ENCODE assay signal across 8 cellular contexts in genomic region chr13:46893820-46894533, GRCh38. TPM values are rescaled to one million over a fixed set of nuclear protein-coding genes. Genes with fewer than 3 reads are reported as not detected.
DNase-seq lines count a peak whose midpoint lies in the region; TF ChIP-seq lines count a peak whose summit lies in the region.

No MANE protein-coding gene starts in this region.

- no peaks in the 10 kb centered on the region for H3K36me3 ChIP-seq in HEK293 (ENCODE audit: control insufficient read depth in 2 of 2, insufficient read depth in 1 of 2, low read length in 2 of 2)
- H3K36me3 ChIP-seq in liver (ENCODE audit: control insufficient read depth in 4 of 4, insufficient read depth in 3 of 4, low read depth in 1 of 4, low read length in 3 of 4): no peaks in the 10 kb centered on the region

- 2% methylated on average over 34 of the region's 34 CpGs for WGBS in liver

- peak overlapping the region; percentile 63 for H3K4me3 ChIP-seq in GM12865 (ENCODE audit: low read depth, low read length)
- peak overlapping the region; percentile 46 for H3K4me3 ChIP-seq in HEK293 (ENCODE audit: low read depth, low read length)
- H3K4me3 ChIP-seq in liver (ENCODE audit: low read depth in 1 of 3, low read length in 3 of 3): peak overlapping the region; percentile 62 to 72 (median 68)

- intact Hi-C loops in dendritic cell treated with granulocyte-macrophage colony-stimulating factor and Interleukin-4, amounts not matched to agents 40 ng/mL and 50 ng/mL, for 4 days (cut with micrococcal nuclease): loop anchor here (5.0 kb wide), 1 partner anchor 62 kb away; no protein-coding TSS in a partner anchor

- no peaks in the 10 kb centered on the region for H3K27me3 ChIP-seq in liver (ENCODE audit: control insufficient read depth in 4 of 4, insufficient read depth in 4 of 4, low read length in 3 of 4)

- H3K9me3 Mint-ChIP-seq in dendritic cell treated with granulocyte-macrophage colony-stimulating factor and Interleukin-4, amounts not matched to agents 40 ng/mL and 50 ng/mL, for 4 days: no peaks in the 10 kb centered on the region

- TF ChIP-seq CTCF in GM12865 (IDR thresholded peaks at IDR 0.05; ENCODE audit: insufficient read depth, low read depth, low read length, missing control alignments) (peak; percentile 90), HEK293 (tag by site-specific recombination; IDR thresholded peaks at IDR 0.05) (no peak; the same call in 1 of the 2 replicates), liver (IDR thresholded peaks at IDR 0.05; ENCODE audit: low read depth, low read length, missing input control) (peak; percentile 73)

- peaks cover 4% of the 10 kb centered on the region for H3K36me3 Mint-ChIP-seq in dendritic cell treated with granulocyte-macrophage colony-stimulating factor and Interleukin-4, amounts not matched to agents 40 ng/mL and 50 ng/mL, for 4 days (ENCODE audit: low read depth)

- H3K27ac ChIP-seq in HEK293 (ENCODE audit: extremely low read depth, low read depth, low read length) (no peak overlapping the region), liver (ENCODE audit: low read depth in 1 of 2, low read length in 2 of 2) (no peak overlapping the region)

- peak overlapping the region; percentile 1 to 64 for H3K9ac ChIP-seq in liver (ENCODE audit: low read depth in 1 of 2, low read length in 2 of 2)

- TF ChIP-seq RAD21 in liver (IDR thresholded peaks at IDR 0.05): peak; percentile 57 to 65

- POLR2A ChIA-PET in HEK293 (lab: Yijun Ruan, JAX): no interaction called here

- peak overlapping the region; percentile 67 for H3K27ac Mint-ChIP-seq in dendritic cell treated with granulocyte-macrophage colony-stimulating factor and Interleukin-4, amounts not matched to agents 40 ng/mL and 50 ng/mL, for 4 days

- DNase-seq in GM12865 (ENCODE audit: low read depth) (peak; percentile 63), NCI-H1105 treated with DMSO at 0.1 percent for 48 hours (lab: John Stamatoyannopoulos, UW) (peak; percentile 31), NCI-H510A (lab: John Stamatoyannopoulos, UW) (no peak)
- peak; percentile 51 for DNase-seq in activated CD4-positive, alpha-beta T cell treated with anti-CD3 and anti-CD28 coated beads, Interleukin-2, amount 50 U/mL, for 1 hour
- peak; percentile 33 for DNase-seq in stimulated activated CD4-positive, alpha-beta T cell treated with anti-CD3 and anti-CD28 coated beads, Interleukin-2, amount 100 ng/mL, for 4 hours (ENCODE audit: low read depth)

- H3K4me3 Mint-ChIP-seq in dendritic cell treated with granulocyte-macrophage colony-stimulating factor and Interleukin-4, amounts not matched to agents 40 ng/mL and 50 ng/mL, for 4 days: peak overlapping the region; percentile 88

- H3K4me1 ChIP-seq in HEK293 (ENCODE audit: control insufficient read depth, insufficient read depth, low read length): no peaks in the 10 kb centered on the region
- peaks cover 0 to 13% (median 6%) of the 10 kb centered on the region in 4 donors for H3K4me1 ChIP-seq in liver (ENCODE audit: control insufficient read depth in 4 of 4, insufficient read depth in 4 of 4, low read length in 3 of 4)

- peaks cover 19% of the 10 kb centered on the region for H3K27me3 Mint-ChIP-seq in dendritic cell treated with granulocyte-macrophage colony-stimulating factor and Interleukin-4, amounts not matched to agents 40 ng/mL and 50 ng/mL, for 4 days

- peaks cover 22% of the 10 kb centered on the region for H3K4me1 Mint-ChIP-seq in dendritic cell treated with granulocyte-macrophage colony-stimulating factor and Interleukin-4, amounts not matched to agents 40 ng/mL and 50 ng/mL, for 4 days (ENCODE audit: low read depth)

- H3K9me3 ChIP-seq in HEK293 (ENCODE audit: control insufficient read depth, insufficient read depth, low read depth, low read length) (no peaks in the 10 kb centered on the region), liver (ENCODE audit: control insufficient read depth in 4 of 4, low read length in 3 of 4) (no peaks in the 10 kb centered on the region)

- CTCF ChIA-PET in HEK293 (lab: Yijun Ruan, JAX): interaction anchor here (0.7 to 2.2 kb wide), 25 partner anchors 9 to 1875 kb away, joined by 3 to 10 read pairs (median 3); no protein-coding TSS in a partner anchor

TF ChIP-seq in HEK293, 187 proteins besides CTCF, POLR2A, EP300 and RAD21 (continues in another document):
- TF ChIP-seq KLF9 (tag by site-specific recombination; IDR thresholded peaks at IDR 0.05; ENCODE audit: low read depth) (peak; percentile 70), PATZ1 (tag by site-specific recombination; IDR thresholded peaks at IDR 0.05) (peak; percentile 94), GLIS1 (tag by site-specific recombination; IDR thresholded peaks at IDR 0.05) (peak; percentile 64), ZNF501 (tag by site-specific recombination; IDR thresholded peaks at IDR 0.05) (0 out of 2 replicates have a peak, but pooled peaks have one; percentile 24), GLIS2 (tag by site-specific recombination; IDR thresholded peaks at IDR 0.05) (peak; percentile 91), ZNF423 (tag by site-specific recombination; IDR thresholded peaks at IDR 0.05) (no peak), ZFHX2 (tag by site-specific recombination; conservative IDR thresholded peaks at IDR 0.05) (peak; percentile 59), MYNN (tag by site-specific recombination; IDR thresholded peaks at IDR 0.05; ENCODE audit: borderline replicate concordance) (no peak), ZNF654 (tag by site-specific recombination; IDR thresholded peaks at IDR 0.05; ENCODE audit: low read depth) (peak; percentile 15; the same call in 1 of the 2 replicates), ZNF394 (tag by site-specific recombination; IDR thresholded peaks at IDR 0.05; ENCODE audit: borderline replicate concordance) (0 out of 2 replicates have a peak, but pooled peaks have one; percentile 17), EGR2 (tag by site-specific recombination; IDR thresholded peaks at IDR 0.05; ENCODE audit: low read depth) (peak; percentile 56; the same call in 1 of the 2 replicates), ZNF660 (tag by site-specific recombination; IDR thresholded peaks at IDR 0.05) (peak; percentile 59)

TF ChIP-seq in liver, 16 proteins besides CTCF, POLR2A, EP300 and RAD21:
- TF ChIP-seq GABPA (IDR thresholded peaks at IDR 0.05 in 1 of 2, conservative IDR thresholded peaks at IDR 0.05 in 1 of 2) (no peak), HNF4G (IDR thresholded peaks at IDR 0.05) (no peak), HNF4A (conservative IDR thresholded peaks at IDR 0.05) (peak; percentile 14 to 18)

RNA-seq across cellular contexts. Expression of gene HTR2A, which starts 2.9 kb away (rescaled TPM):
- total RNA-seq in liver: under 1 TPM; under 0.01 to 0.19 TPM
- under 1 TPM in 1 of 2 donors, not detected in 1; 0.19 TPM for polyA plus RNA-seq in liver
